Comparison of ENCODE assay signal across 8 cellular contexts in genomic region chr14:101809671-101810514, GRCh38. TPM values are rescaled to one million over a fixed set of nuclear protein-coding genes. Genes with fewer than 3 reads are reported as not detected.
DNase-seq lines count a peak whose midpoint lies in the region; TF ChIP-seq lines count a peak whose summit lies in the region.

No MANE protein-coding gene starts in this region.

- H3K27me3 Mint-ChIP-seq in nephron progenitor cell (ENCODE audit: low read depth, poor library complexity) = no peaks in the 10 kb centered on the region

- TF ChIP-seq CTCF in fibroblast of villous mesenchyme (IDR thresholded peaks at IDR 0.05; ENCODE audit: insufficient read depth, low read depth, low read length) (no peak), nephron progenitor cell (IDR thresholded peaks at IDR 0.05) (no peak)

- no peaks in the 10 kb centered on the region for H3K9me3 ChIP-seq in MG63

- H3K36me3 Mint-ChIP-seq in nephron progenitor cell (ENCODE audit: low read depth) = peaks cover 10% of the 10 kb centered on the region

- peak overlapping the region; percentile 100 for H3K27ac Mint-ChIP-seq in nephron progenitor cell

- no peaks in the 10 kb centered on the region for H3K9me3 Mint-ChIP-seq in nephron progenitor cell

- H3K36me3 ChIP-seq in MG63 = no peaks in the 10 kb centered on the region; the same call in 1 of the 2 replicates

- H3K4me3 ChIP-seq in MG63 = peak overlapping the region; percentile 75
- H3K4me3 ChIP-seq in fibroblast of villous mesenchyme (ENCODE audit: low read depth, low read length) = peak overlapping the region; percentile 66

- peaks cover 69% of the 10 kb centered on the region for H3K4me1 Mint-ChIP-seq in nephron progenitor cell

- H3K4me3 Mint-ChIP-seq in nephron progenitor cell = peak overlapping the region; percentile 98

- DNase-seq in GDM1 (lab: John Stamatoyannopoulos, UW) (peak; percentile 85), HCEC 1CT (peak; percentile 98), MG63 (peak; percentile 82), SHP77 (lab: John Stamatoyannopoulos, UW) (peak; percentile 91 to 94), activated gamma-delta T cell treated with Interleukin-2 at 50 U/mL for 16 hours (peak; percentile 84), fibroblast of villous mesenchyme (ENCODE audit: low read depth) (peak; percentile 97), nephron progenitor cell (peak; percentile 72), superior temporal gyrus (ENCODE audit: extremely low spot score) (peak; percentile 97)

- no peaks in the 10 kb centered on the region for H3K27me3 ChIP-seq in MG63

RNA-seq across cellular contexts. Expression of gene PPP2R5C, which starts 48.4 kb away (rescaled TPM):
- 53.3 and 72.1 TPM in 2 replicates for total RNA-seq in MG63 (2014; rRNA removed; shearing (Covaris generic); ENCODE audit: low replicate concordance)
- total RNA-seq in fibroblast of villous mesenchyme = 87.3 and 114 TPM in 2 replicates

Comparison
In these comparisons a context has a peak if more than half of its experiments do, and no peak if none do; other contexts are left out.
1. Peak in every context shown above with its lines: DNase-seq and H3K4me3 ChIP-seq.